Comparison of ENCODE assay signal across 30 cellular contexts in genomic region chr22:46629291-46629690, GRCh38.
"Had no signal": no experiment of that assay in that cellular context is flagged by ENCODE, and none has a peak within 500 bp of the region (broad histone marks: within the 10 kb centered on the region; RNA-seq: fewer than 3 reads in every experiment).

No MANE protein-coding gene starts in this region.

- H3K36me3 Mint-ChIP-seq: activated naive CD8-positive, alpha-beta T cell had no signal

- H3K27me3 ChIP-seq: body of pancreas, dorsolateral prefrontal cortex had no signal

- DNase-seq: activated B cell treated with CpG ODN at 0.5 μM for 24 hours; activated CD4-positive, alpha-beta T cell treated with anti-CD3 and anti-CD28 coated beads for 48 hours; activated CD4-positive, alpha-beta T cell treated with anti-CD3 and anti-CD28 coated beads, Interleukin-2, amount 50 U/mL, for 1 hour; activated CD4-positive, alpha-beta T cell treated with anti-CD3 and anti-CD28 coated beads, Interleukin-2, amount 50 U/mL, for 48 hours; activated CD8-positive, alpha-beta memory T cell treated with anti-CD3 and anti-CD28 coated beads for 24 hours; activated CD8-positive, alpha-beta T cell treated with anti-CD3 and anti-CD28 coated beads for 36 hours; activated effector memory CD4-positive, alpha-beta T cell treated with Interleukin-2 at 50 U/mL for 16 hours; activated gamma-delta T cell treated with Interleukin-2 at 50 U/mL for 16 hours; activated naive CD4-positive, alpha-beta T cell treated with anti-CD3 and anti-CD28 coated beads, Interleukin-2, amount 50 U/mL, for 16 hours; activated naive CD4-positive, alpha-beta T cell treated with Interleukin-2 at 50 U/mL for 16 hours; activated T-cell treated with anti-CD3 and anti-CD28 coated beads, Interleukin-2, amount 50 U/mL, for 4 hours; amniotic stem cell; aorta; body of pancreas; central memory CD4-positive, alpha-beta T cell; dorsolateral prefrontal cortex; effector memory CD4-positive, alpha-beta T cell; endodermal cell; foreskin fibroblast; T-helper 1 cell; T-helper 17 cell; T1000; WERI-Rb-1 had no signal

- H3K4me3 ChIP-seq: body of pancreas, coronary artery, dorsolateral prefrontal cortex had no signal

- H3K4me3 Mint-ChIP-seq: activated B cell treated with CpG ODN at 0.5 μM for 24 hours; activated CD8-positive, alpha-beta T cell treated with anti-CD3 and anti-CD28 coated beads for 36 hours; activated naive CD8-positive, alpha-beta T cell; activated T-cell treated with anti-CD3 and anti-CD28 coated beads, Interleukin-2, amount 50 U/mL, for 4 hours; activated T-helper 17 cell treated with anti-CD3 and anti-CD28 coated beads, Interleukin-2, amount 50 U/mL, for 72 hours; dendritic cell treated with granulocyte-macrophage colony-stimulating factor and Interleukin-4, amounts not matched to agents 40 ng/mL and 50 ng/mL, for 4 days; endodermal cell; T-helper 17 cell; T-helper 2 cell treated with Interferon-gamma antibody and Interleukin-4, amounts not matched to agents 5 μg/mL and 100 μg/mL, for 36 hours had no signal

- H3K9me3 ChIP-seq: body of pancreas had no signal

- H3K4me1 Mint-ChIP-seq: activated T-helper 17 cell treated with anti-CD3 and anti-CD28 coated beads, Interleukin-2, amount 50 U/mL, for 72 hours had no signal

- H3K27ac ChIP-seq: body of pancreas, coronary artery, dorsolateral prefrontal cortex, WERI-Rb-1 had no signal

- ATAC-seq: activated CD4-positive, CD25-positive, alpha-beta regulatory T cell treated with anti-CD3 and anti-CD28 coated beads, Interleukin-2, amount 50 U/mL, for 24 hours; activated CD8-positive, alpha-beta T cell treated with anti-CD3 and anti-CD28 coated beads for 36 hours; activated T-cell treated with anti-CD3 and anti-CD28 coated beads, Interleukin-2, amount 50 U/mL, for 4 hours; activated T-helper 17 cell treated with anti-CD3 and anti-CD28 coated beads, Interleukin-2, amount 50 U/mL, for 72 hours; body of pancreas; esophagus mucosa; T-helper 17 cell had no signal

- H3K27ac Mint-ChIP-seq: activated B cell treated with CpG ODN at 0.5 μM for 24 hours; activated CD8-positive, alpha-beta T cell treated with anti-CD3 and anti-CD28 coated beads for 36 hours; activated naive CD8-positive, alpha-beta T cell; activated T-helper 17 cell treated with anti-CD3 and anti-CD28 coated beads, Interleukin-2, amount 50 U/mL, for 72 hours; dendritic cell treated with granulocyte-macrophage colony-stimulating factor and Interleukin-4, amounts not matched to agents 40 ng/mL and 50 ng/mL, for 4 days; T-helper 17 cell; T-helper 2 cell treated with Interferon-gamma antibody and Interleukin-4, amounts not matched to agents 5 μg/mL and 100 μg/mL, for 36 hours had no signal

- H3K9me3 Mint-ChIP-seq: activated B cell treated with CpG ODN at 0.5 μM for 24 hours; activated CD8-positive, alpha-beta T cell treated with anti-CD3 and anti-CD28 coated beads for 36 hours; activated T-cell treated with anti-CD3 and anti-CD28 coated beads, Interleukin-2, amount 50 U/mL, for 4 hours; activated T-helper 17 cell treated with anti-CD3 and anti-CD28 coated beads, Interleukin-2, amount 50 U/mL, for 72 hours; dendritic cell treated with granulocyte-macrophage colony-stimulating factor and Interleukin-4, amounts not matched to agents 40 ng/mL and 50 ng/mL, for 4 days; endodermal cell; T-helper 2 cell treated with Interferon-gamma antibody and Interleukin-4, amounts not matched to agents 5 μg/mL and 100 μg/mL, for 36 hours had no signal

- H3K27me3 Mint-ChIP-seq: activated B cell treated with CpG ODN at 0.5 μM for 24 hours; activated CD8-positive, alpha-beta T cell treated with anti-CD3 and anti-CD28 coated beads for 36 hours; activated naive CD8-positive, alpha-beta T cell; activated T-helper 17 cell treated with anti-CD3 and anti-CD28 coated beads, Interleukin-2, amount 50 U/mL, for 72 hours; dendritic cell treated with granulocyte-macrophage colony-stimulating factor and Interleukin-4, amounts not matched to agents 40 ng/mL and 50 ng/mL, for 4 days; T-helper 17 cell had no signal
